8 cellular contexts compared by ENCODE assay signal in the genomic region with DNA sequence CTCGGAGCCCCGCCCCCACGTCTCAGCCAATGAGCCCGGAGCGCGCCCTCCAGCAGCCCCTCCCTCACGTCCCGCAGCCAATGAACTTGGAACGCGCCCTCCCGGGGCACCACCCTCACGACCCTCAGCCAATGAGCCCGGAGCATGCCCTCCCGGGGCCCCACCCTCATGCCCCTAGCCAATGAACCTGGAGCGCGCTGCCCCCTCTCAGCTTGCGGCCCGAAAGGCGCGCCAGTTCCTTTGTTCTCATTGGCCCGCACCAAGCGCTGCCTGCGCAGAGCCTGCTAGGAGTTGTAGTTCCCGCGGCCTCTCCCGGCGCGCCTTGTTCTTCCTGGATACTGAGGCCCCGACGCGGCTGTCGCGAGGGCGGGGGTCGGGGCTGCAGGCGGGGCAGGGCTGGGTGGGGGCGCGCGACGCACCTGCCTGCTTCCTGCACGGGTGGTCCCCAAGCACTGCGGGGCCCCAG. TPM values are rescaled to one million over a fixed set of nuclear protein-coding genes. Genes with fewer than 3 reads are reported as not detected.
DNase-seq lines count a peak whose midpoint lies in the region; ATAC-seq and TF ChIP-seq lines count a peak whose summit lies in the region.

A gene (plus strand): TSS at position 325 of the 466 bp plus-strand sequence. CDS start 339 bp downstream, outside the sequence.

- TF ChIP-seq POLR2A in suprapubic skin (IDR thresholded peaks at IDR 0.05): no peak

- CTCF ChIA-PET in GM10248 (lab: Yijun Ruan, JAX): interaction anchor here (1.1 to 10.6 kb wide), 9 partner anchors 8 to 132 kb away, joined by 3 to 106 read pairs (median 7); a partner anchor contains a TSS

- H3K27ac Mint-ChIP-seq in activated naive CD8-positive, alpha-beta T cell treated with anti-CD3 and anti-CD28 coated beads for 36 hours: peak within 1 kb of the TSS; percentile 81

- H3K9me3 Mint-ChIP-seq in activated naive CD8-positive, alpha-beta T cell treated with anti-CD3 and anti-CD28 coated beads for 36 hours: no peaks in the 10 kb centered on the region

- H3K4me1 ChIP-seq in suprapubic skin: peaks cover 32% of the 10 kb centered on the region

- peak within 1 kb of the TSS; percentile 80 for H3K27ac ChIP-seq in suprapubic skin

- peak; percentile 99 for DNase-seq in GM10248 (ENCODE audit: extremely low spot score)
- peak; percentile 97 for DNase-seq in NCI-H1417 treated with DMSO at 0.1 percent for 48 hours (lab: John Stamatoyannopoulos, UW)
- peak; percentile 96 to 98 for DNase-seq in SW 1271 (lab: John Stamatoyannopoulos, UW)
- DNase-seq in activated naive CD8-positive, alpha-beta T cell treated with anti-CD3 and anti-CD28 coated beads for 36 hours: peak; percentile 100
- DNase-seq in glomerular visceral epithelial cell (ENCODE audit: extremely low spot score): peak; percentile 100
- peak; percentile 100 for DNase-seq in occipital lobe (lab: John Stamatoyannopoulos, UW)
- DNase-seq in suprapubic skin (ENCODE audit: low spot score in 2 of 2): peak; percentile 100

- POLR2A ChIA-PET in GM10248 (lab: Yijun Ruan, JAX): interaction anchor here (0.5 to 1.8 kb wide), 4 partner anchors 15 to 441 kb away, joined by 3 to 14 read pairs (median 4); a partner anchor contains a TSS

- WGBS in suprapubic skin: no CpG with 5 or more reads among the region's 42 CpGs

- H3K27me3 Mint-ChIP-seq in activated naive CD8-positive, alpha-beta T cell treated with anti-CD3 and anti-CD28 coated beads for 36 hours: no peaks in the 10 kb centered on the region

- H3K4me3 Mint-ChIP-seq in activated naive CD8-positive, alpha-beta T cell treated with anti-CD3 and anti-CD28 coated beads for 36 hours: peak within 1 kb of the TSS; percentile 89

- peak; percentile 90 for ATAC-seq in HG02798 (IDR thresholded peaks at IDR 0.05; ENCODE audit: poor library complexity, unreplicated experiment)

- peaks cover 11% of the 10 kb centered on the region for H3K4me1 Mint-ChIP-seq in activated naive CD8-positive, alpha-beta T cell treated with anti-CD3 and anti-CD28 coated beads for 36 hours

- H3K36me3 ChIP-seq in suprapubic skin: no peaks in the 10 kb centered on the region

- H3K27me3 ChIP-seq in suprapubic skin: no peaks in the 10 kb centered on the region

- peak within 1 kb of the TSS; percentile 84 for H3K4me3 ChIP-seq in suprapubic skin

- TF ChIP-seq EP300 in suprapubic skin (IDR thresholded peaks at IDR 0.05): no peak

- TF ChIP-seq CTCF in GM10248 (IDR thresholded peaks at IDR 0.05; ENCODE audit: control extremely low read depth, extremely low read depth, low read depth, missing control alignments) (no peak), suprapubic skin (IDR thresholded peaks at IDR 0.05) (no peak)

- H3K9me3 ChIP-seq in suprapubic skin: no peaks in the 10 kb centered on the region

- H3K36me3 Mint-ChIP-seq in activated naive CD8-positive, alpha-beta T cell treated with anti-CD3 and anti-CD28 coated beads for 36 hours: peaks cover 1% of the 10 kb centered on the region

RNA-seq across cellular contexts. Expression of the gene that starts here (rescaled TPM):
- total RNA-seq in activated naive CD8-positive, alpha-beta T cell treated with anti-CD3 and anti-CD28 coated beads for 36 hours: 10 to 100 TPM; 16.5 to 17.3 TPM
- total RNA-seq in occipital lobe (14.2 TPM), suprapubic skin (10 to 100 TPM; 14.1 to 18.7 (median 15.4) TPM)

Comparison
In these comparisons a context has a peak if more than half of its experiments do, and no peak if none do; other contexts are left out.
1. Peak in every context shown above with its lines: DNase-seq, ATAC-seq, H3K4me3 ChIP-seq and H3K27ac ChIP-seq.